In the genomic region with DNA sequence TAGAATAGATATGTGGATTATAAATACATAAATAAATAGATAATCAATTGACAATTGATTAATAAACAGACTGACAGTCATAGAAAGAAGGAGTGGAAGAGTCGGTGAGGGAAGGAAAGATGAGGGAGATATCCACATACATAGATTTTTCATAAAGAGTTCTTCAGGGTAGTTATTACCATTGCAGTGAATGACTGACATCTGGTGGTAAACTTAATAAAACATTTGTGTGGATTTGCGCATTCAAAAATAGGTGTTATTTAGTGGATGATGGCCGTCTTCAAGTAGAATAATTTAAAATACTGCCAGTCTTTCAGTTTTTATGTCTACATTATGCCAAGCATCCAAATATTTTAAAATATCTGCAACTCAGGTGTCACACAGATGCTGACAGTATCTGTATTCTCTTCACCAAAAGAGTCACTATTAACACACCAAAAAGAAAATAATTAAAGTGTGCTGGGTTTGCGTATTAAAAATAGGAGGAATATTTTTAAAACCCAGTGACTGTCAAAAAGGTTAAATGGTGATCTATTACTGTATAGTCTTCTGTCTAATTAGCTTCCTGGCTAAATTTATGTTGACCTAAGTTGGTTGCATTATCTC, we compare ENCODE assay signal across 8 cellular contexts.
A peak's percentile ranks its signal among the peaks of the same experiment; 100 is the strongest.
DNase-seq lines count a peak whose midpoint lies in the region; ATAC-seq and TF ChIP-seq lines count a peak whose summit lies in the region.

No MANE protein-coding gene starts in this region.

- ATAC-seq in HG03469 (IDR thresholded peaks at IDR 0.05; ENCODE audit: unreplicated experiment) = no peak
- ATAC-seq in GM21381 (IDR thresholded peaks at IDR 0.05; ENCODE audit: unreplicated experiment) = no peak
- no peak for ATAC-seq in GM21717 (IDR thresholded peaks at IDR 0.05; ENCODE audit: unreplicated experiment)

- peak; percentile 73 for TF ChIP-seq CTCF in 22Rv1 (IDR thresholded peaks at IDR 0.05)
- peak; percentile 37 for TF ChIP-seq CTCF in GM12873 (IDR thresholded peaks at IDR 0.05; ENCODE audit: insufficient read depth, low read depth, low read length, missing control alignments)
- peak; percentile 26 to 57 (median 37) for TF ChIP-seq CTCF in breast epithelium (IDR thresholded peaks at IDR 0.05)

- no peak overlapping the region for H3K27ac ChIP-seq in 22Rv1
- H3K27ac ChIP-seq in breast epithelium = no peak overlapping the region

- DNase-seq in NCI-H2196 treated with DMSO at 0.1 percent for 48 hours (lab: John Stamatoyannopoulos, UW; ENCODE audit: unreplicated experiment) (peak; percentile 18), breast epithelium (ENCODE audit: low spot score in 2 of 2) (no peak), myocyte (ENCODE audit: low read depth) (peak; percentile 66)

- no peak overlapping the region for H3K4me3 ChIP-seq in breast epithelium

- H3K36me3 ChIP-seq in breast epithelium = no peaks in the 10 kb centered on the region

- TF ChIP-seq POLR2A in breast epithelium (IDR thresholded peaks at IDR 0.05) = no peak

- no peaks in the 10 kb centered on the region for H3K4me1 ChIP-seq in breast epithelium

- H3K9me3 ChIP-seq in breast epithelium = no peaks in the 10 kb centered on the region

- intact Hi-C loops in breast epithelium (cut with DNase I; ENCODE audit: low total_unique reads) = no loop called here

- no peaks in the 10 kb centered on the region for H3K27me3 ChIP-seq in breast epithelium

Comparison
In these comparisons a context has a peak if more than half of its experiments do, and no peak if none do; other contexts are left out.
1. DNase-seq: peak in NCI-H2196 treated with DMSO at 0.1 percent for 48 hours (single experiment) and myocyte (single experiment); none in breast epithelium (0 of 2).
2. Peak in every context shown above with its lines, with median percentiles within 50 percentile points of each other: CTCF ChIP-seq.